21 cellular contexts compared by ENCODE assay signal in genomic region chr22:48449466-48450187, GRCh38.
"Had no signal": no experiment of that assay in that cellular context is flagged by ENCODE, and none has a peak within 500 bp of the region (broad histone marks: within the 10 kb centered on the region; RNA-seq: fewer than 3 reads in every experiment).

No MANE protein-coding gene starts in this region.

- H3K4me3 ChIP-seq: left lung, stomach, suprapubic skin, transverse colon had no signal

- ATAC-seq: activated T-cell treated with anti-CD3 and anti-CD28 coated beads, Interleukin-2, amount 50 U/mL, for 4 hours; left lung; sciatic nerve had no signal

- H3K36me3 Mint-ChIP-seq: activated naive CD4-positive, alpha-beta T cell treated with anti-CD3 and anti-CD28 coated beads, Interleukin-2, amount 50 U/mL, for 24 hours; stimulated activated memory B cell treated with anti-CD40 and anti-IgM and Interleukin-4, amounts not matched to agents 10 μg/mL and 1 μg/mL and 100 μg/mL, for 72 hours had no signal

- H3K27ac ChIP-seq: left lung, stomach, suprapubic skin, transverse colon had no signal

- DNase-seq: activated CD4-positive, alpha-beta T cell treated with anti-CD3 and anti-CD28 coated beads for 1 hour; activated CD8-positive, alpha-beta memory T cell treated with anti-CD3 and anti-CD28 coated beads, Interleukin-2, amount 50 U/mL, for 48 hours; activated T-cell treated with anti-CD3 and anti-CD28 coated beads, Interleukin-2, amount 50 U/mL, for 4 hours; anterior cingulate cortex; central memory CD4-positive, alpha-beta T cell; effector memory CD4-positive, alpha-beta T cell; foreskin melanocyte; left lung; mammary epithelial cell; midbrain; small intestine; stimulated activated CD4-positive, alpha-beta T cell treated with anti-CD3 and anti-CD28 coated beads, Interleukin-15, amount 100 ng/mL, for 24 hours; stomach; T-helper 1 cell; T-helper 9 cell; transverse colon had no signal

- H3K9me3 ChIP-seq: left lung, stomach, suprapubic skin, transverse colon had no signal

- H3K4me3 Mint-ChIP-seq: activated naive CD4-positive, alpha-beta T cell treated with anti-CD3 and anti-CD28 coated beads, Interleukin-2, amount 50 U/mL, for 24 hours; activated T-cell treated with anti-CD3 and anti-CD28 coated beads, Interleukin-2, amount 50 U/mL, for 4 hours; nephron; stimulated activated memory B cell treated with anti-CD40 and anti-IgM and Interleukin-4, amounts not matched to agents 10 μg/mL and 1 μg/mL and 100 μg/mL, for 72 hours had no signal

- H3K27ac Mint-ChIP-seq: activated naive CD4-positive, alpha-beta T cell treated with anti-CD3 and anti-CD28 coated beads, Interleukin-2, amount 50 U/mL, for 24 hours; nephron; stimulated activated memory B cell treated with anti-CD40 and anti-IgM and Interleukin-4, amounts not matched to agents 10 μg/mL and 1 μg/mL and 100 μg/mL, for 72 hours had no signal

- H3K36me3 ChIP-seq: left lung, stomach, suprapubic skin, transverse colon had no signal

- H3K4me1 Mint-ChIP-seq: activated naive CD4-positive, alpha-beta T cell treated with anti-CD3 and anti-CD28 coated beads, Interleukin-2, amount 50 U/mL, for 24 hours; nephron had no signal

- H3K9me3 Mint-ChIP-seq: activated naive CD4-positive, alpha-beta T cell treated with anti-CD3 and anti-CD28 coated beads, Interleukin-2, amount 50 U/mL, for 24 hours; activated T-cell treated with anti-CD3 and anti-CD28 coated beads, Interleukin-2, amount 50 U/mL, for 4 hours; nephron; stimulated activated memory B cell treated with anti-CD40 and anti-IgM and Interleukin-4, amounts not matched to agents 10 μg/mL and 1 μg/mL and 100 μg/mL, for 72 hours had no signal

- H3K4me1 ChIP-seq: left lung, stomach, suprapubic skin, transverse colon had no signal
